ENCODE assay signal across 2 cellular contexts in genomic region chr11:44949160-44950035, GRCh38.
TF ChIP-seq lines count a peak whose summit lies in the region.

No MANE protein-coding gene starts in this region.

TF ChIP-seq in HCT116, 20 proteins besides CTCF, POLR2A, EP300 and RAD21:
- TF ChIP-seq EZH2phosphoT487 (IDR thresholded peaks at IDR 0.05; ENCODE audit: borderline replicate concordance), result no peak
- peak; percentile 23; the same call in 1 of the 2 replicates for TF ChIP-seq POLR2AphosphoS5 (IDR thresholded peaks at IDR 0.05; ENCODE audit: low read depth, low read length)

TF ChIP-seq in H1, 55 proteins besides CTCF, POLR2A, EP300 and RAD21:
- TF ChIP-seq E2F6 (IDR thresholded peaks at IDR 0.05), result no peak
- TF ChIP-seq CEBPB (IDR thresholded peaks at IDR 0.05; ENCODE audit: low read depth, low read length), result no peak
- 0 out of 2 replicates have a peak, but pooled peaks have one; percentile 16 for TF ChIP-seq TAF1 (IDR thresholded peaks at IDR 0.05; ENCODE audit: low read depth, low read length)
- TF ChIP-seq CTBP2 (IDR thresholded peaks at IDR 0.05; ENCODE audit: borderline replicate concordance, insufficient read depth, insufficient read length, low read length), result peak; percentile 36
- TF ChIP-seq HDAC2 (IDR thresholded peaks at IDR 0.05; ENCODE audit: borderline replicate concordance in 1 of 2, low read depth in 2 of 2, low read length in 2 of 2), result 0 out of 4 replicates have a peak, but pooled peaks of 1 of the 2 experiments have one; percentile 50
- peak; percentile 36; the same call in 1 of the 2 replicates for TF ChIP-seq KDM1A (IDR thresholded peaks at IDR 0.05; ENCODE audit: borderline replicate concordance, low read length)
- peak; percentile 34; the same call in 1 of the 2 replicates for TF ChIP-seq BACH1 (IDR thresholded peaks at IDR 0.05; ENCODE audit: low read length)
